Comparison of ENCODE assay signal across 10 cellular contexts in the genomic region with DNA sequence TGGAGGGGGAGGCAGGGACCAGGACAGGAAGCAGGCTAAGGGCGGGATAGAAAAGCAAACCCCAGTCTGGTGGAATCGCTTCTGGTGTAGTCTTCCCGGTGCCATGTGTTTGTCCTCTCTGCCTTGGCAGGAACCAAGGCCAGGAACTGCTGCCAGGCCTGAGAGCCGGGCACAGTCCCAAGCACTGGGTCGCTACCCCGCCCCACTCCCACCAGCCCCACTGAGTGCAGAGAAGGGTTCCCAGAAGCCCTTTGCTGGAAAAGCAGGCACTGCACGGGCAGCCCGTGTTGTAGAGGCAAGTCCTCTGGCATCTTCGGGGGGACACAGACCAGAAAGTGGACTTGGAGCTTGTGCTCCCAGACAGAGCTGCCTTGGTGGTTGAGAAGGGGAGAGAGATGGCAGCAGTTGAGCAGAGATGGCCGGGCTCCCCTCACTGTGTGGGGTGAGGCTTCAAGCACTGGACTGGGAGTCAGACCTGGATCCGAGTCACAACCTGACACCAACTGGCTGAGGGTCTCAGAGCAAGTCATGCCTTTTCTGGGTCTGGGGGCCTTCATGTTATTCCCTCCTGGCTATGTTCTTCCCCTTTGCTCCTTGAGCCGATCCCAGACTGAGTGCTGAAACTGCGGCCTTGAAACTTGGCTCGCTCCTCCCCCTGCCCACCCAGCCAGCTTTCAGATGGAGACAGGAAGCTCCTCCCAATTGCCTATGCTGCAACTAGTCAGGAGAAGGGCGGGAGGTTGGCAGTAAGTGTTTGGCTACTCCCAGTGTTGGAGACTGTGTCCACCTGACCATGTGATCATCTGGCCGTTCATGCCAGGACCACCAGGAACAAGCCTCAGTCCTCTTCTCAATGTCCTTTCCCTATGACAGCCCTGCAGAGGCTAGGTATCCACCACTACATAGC. TPM values are rescaled to one million over a fixed set of nuclear protein-coding genes. Genes with fewer than 3 reads are reported as not detected.
DNase-seq lines count a peak whose midpoint lies in the region; FAIRE-seq and TF ChIP-seq lines count a peak whose summit lies in the region.
"Had no signal": no experiment of that assay in that cellular context is flagged by ENCODE, and none has a peak within 500 bp of the region (broad histone marks: within the 10 kb centered on the region; RNA-seq: fewer than 3 reads in every experiment).

No MANE protein-coding gene starts in this region.

- H3K36me3 Mint-ChIP-seq in activated T-helper 1 cell treated with anti-CD3 and anti-CD28 coated beads, Interleukin-12 subunit alpha, Interleukin-12 subunit beta, Interleukin-2, Interleukin-4 antibody, amounts not matched to agents 30 ng/mL and 10 ng/mL and 1 ng/mL, durations not matched to agents 14 hours and 24 hours and 36 hours (ENCODE audit: low read depth), result peaks cover 7% of the 10 kb centered on the region

- H3K4me3 Mint-ChIP-seq in activated T-helper 1 cell treated with anti-CD3 and anti-CD28 coated beads, Interleukin-12 subunit alpha, Interleukin-12 subunit beta, Interleukin-2, Interleukin-4 antibody, amounts not matched to agents 30 ng/mL and 10 ng/mL and 1 ng/mL, durations not matched to agents 14 hours and 24 hours and 36 hours, result no peak overlapping the region
- H3K4me3 Mint-ChIP-seq: activated naive CD4-positive, alpha-beta T cell treated with anti-CD3 and anti-CD28 coated beads, Interleukin-2, amount 10 ng/mL, durations not matched to agents 7 days and 5 days had no signal

- intact Hi-C loops in esophagus muscularis mucosa (cut with DNase I), result no loop called here
- intact Hi-C loops in activated T-helper 1 cell treated with anti-CD3 and anti-CD28 coated beads, Interleukin-12 subunit alpha, Interleukin-12 subunit beta, Interleukin-2, Interleukin-4 antibody, amounts not matched to agents 30 ng/mL and 10 ng/mL and 1 ng/mL, durations not matched to agents 14 hours and 24 hours and 36 hours (cut with micrococcal nuclease), result no loop called here

- DNase-seq in NT2/D1 (ENCODE audit: low read depth, low spot score) (no peak), esophagus muscularis mucosa (ENCODE audit: extremely low spot score) (no peak), medulla oblongata (ENCODE audit: extremely low spot score) (peak; percentile 69), tibial nerve (ENCODE audit: low spot score in 2 of 2) (peak; percentile 18 to 25), activated T-cell treated with anti-CD3 and anti-CD28 coated beads for 4 hours (no peak), H54 (ENCODE audit: insufficient read length, low spot score) (no peak)
- no peak for DNase-seq in activated T-helper 1 cell treated with anti-CD3 and anti-CD28 coated beads, Interleukin-12 subunit alpha, Interleukin-12 subunit beta, Interleukin-2, Interleukin-4 antibody, amounts not matched to agents 30 ng/mL and 10 ng/mL and 1 ng/mL, durations not matched to agents 14 hours and 24 hours and 36 hours (ENCODE audit: low spot score)
- DNase-seq: activated naive CD4-positive, alpha-beta T cell treated with anti-CD3 and anti-CD28 coated beads, Interleukin-2, amount 10 ng/mL, durations not matched to agents 7 days and 5 days; NCI-H226 had no signal

- peak overlapping the region; percentile 52 to 74 (median 65) for H3K27ac ChIP-seq in esophagus muscularis mucosa (replicated peaks in 1 of 4)
- peak overlapping the region; percentile 35 to 86 (median 74) for H3K27ac ChIP-seq in tibial nerve

- TF ChIP-seq POLR2A in esophagus muscularis mucosa (IDR thresholded peaks at IDR 0.05; ENCODE audit: low read depth) (no peak), tibial nerve (IDR thresholded peaks at IDR 0.05) (no peak), H54 (IDR thresholded peaks at IDR 0.05; ENCODE audit: low read depth, low read length) (no peak)

- H3K4me3 ChIP-seq in NT2/D1 (ENCODE audit: insufficient read length, low read depth) (no peak overlapping the region), esophagus muscularis mucosa (peak overlapping the region in 3 of 4 donors; percentile 1 to 16 (median 14)), tibial nerve (peak overlapping the region in 1 of 4 donors; percentile 24)

- no peaks in the 10 kb centered on the region for H3K27me3 ChIP-seq in NT2/D1 (ENCODE audit: insufficient read depth, insufficient read length)
- H3K27me3 ChIP-seq in esophagus muscularis mucosa, result no peaks in the 10 kb centered on the region
- no peaks in the 10 kb centered on the region for H3K27me3 ChIP-seq in tibial nerve

- peaks cover 11% of the 10 kb centered on the region for H3K4me1 Mint-ChIP-seq in activated T-helper 1 cell treated with anti-CD3 and anti-CD28 coated beads, Interleukin-12 subunit alpha, Interleukin-12 subunit beta, Interleukin-2, Interleukin-4 antibody, amounts not matched to agents 30 ng/mL and 10 ng/mL and 1 ng/mL, durations not matched to agents 14 hours and 24 hours and 36 hours (ENCODE audit: low read depth)
- H3K4me1 Mint-ChIP-seq: activated naive CD4-positive, alpha-beta T cell treated with anti-CD3 and anti-CD28 coated beads, Interleukin-2, amount 10 ng/mL, durations not matched to agents 7 days and 5 days had no signal

- no peaks in the 10 kb centered on the region for H3K27me3 Mint-ChIP-seq in activated T-helper 1 cell treated with anti-CD3 and anti-CD28 coated beads, Interleukin-12 subunit alpha, Interleukin-12 subunit beta, Interleukin-2, Interleukin-4 antibody, amounts not matched to agents 30 ng/mL and 10 ng/mL and 1 ng/mL, durations not matched to agents 14 hours and 24 hours and 36 hours (ENCODE audit: insufficient read depth)
- H3K27me3 Mint-ChIP-seq: activated naive CD4-positive, alpha-beta T cell treated with anti-CD3 and anti-CD28 coated beads, Interleukin-2, amount 10 ng/mL, durations not matched to agents 7 days and 5 days had no signal

- H3K4me1 ChIP-seq in NT2/D1 (ENCODE audit: insufficient read depth, insufficient read length) (peaks cover 6% of the 10 kb centered on the region), esophagus muscularis mucosa (peaks cover 13 to 45% (median 22%) of the 10 kb centered on the region in 4 donors), tibial nerve (peaks cover 0 to 49% (median 5%) of the 10 kb centered on the region in 4 donors)

- FAIRE-seq in H54 (lab: Jason Lieb, UNC), result no peak
- FAIRE-seq: G401.6 had no signal

- H3K27ac Mint-ChIP-seq in activated T-helper 1 cell treated with anti-CD3 and anti-CD28 coated beads, Interleukin-12 subunit alpha, Interleukin-12 subunit beta, Interleukin-2, Interleukin-4 antibody, amounts not matched to agents 30 ng/mL and 10 ng/mL and 1 ng/mL, durations not matched to agents 14 hours and 24 hours and 36 hours, result no peak overlapping the region
- H3K27ac Mint-ChIP-seq: activated naive CD4-positive, alpha-beta T cell treated with anti-CD3 and anti-CD28 coated beads, Interleukin-2, amount 10 ng/mL, durations not matched to agents 7 days and 5 days had no signal

- peak overlapping the region; percentile 21 for H3K9ac ChIP-seq in NT2/D1 (ENCODE audit: insufficient read length, low read depth)

- TF ChIP-seq CTCF in esophagus muscularis mucosa (IDR thresholded peaks at IDR 0.05), result no peak
- TF ChIP-seq CTCF in tibial nerve (IDR thresholded peaks at IDR 0.05), result no peak

- H3K9me3 Mint-ChIP-seq in activated T-helper 1 cell treated with anti-CD3 and anti-CD28 coated beads, Interleukin-12 subunit alpha, Interleukin-12 subunit beta, Interleukin-2, Interleukin-4 antibody, amounts not matched to agents 30 ng/mL and 10 ng/mL and 1 ng/mL, durations not matched to agents 14 hours and 24 hours and 36 hours, result no peaks in the 10 kb centered on the region
- H3K9me3 Mint-ChIP-seq: activated naive CD4-positive, alpha-beta T cell treated with anti-CD3 and anti-CD28 coated beads, Interleukin-2, amount 10 ng/mL, durations not matched to agents 7 days and 5 days had no signal

- no peaks in the 10 kb centered on the region for H3K9me3 ChIP-seq in NT2/D1 (ENCODE audit: insufficient read depth, low read length)
- H3K9me3 ChIP-seq in esophagus muscularis mucosa, result no peaks in the 10 kb centered on the region
- H3K9me3 ChIP-seq in tibial nerve, result no peaks in the 10 kb centered on the region

- 51% methylated on average over 11 of the region's 16 CpGs for WGBS in esophagus muscularis mucosa
- 3 to 41% methylated on average over 4 to 13 of the region's 16 CpGs for WGBS in tibial nerve, 2 donors

- no peak for TF ChIP-seq EP300 in esophagus muscularis mucosa (IDR thresholded peaks at IDR 0.05)
- TF ChIP-seq EP300 in tibial nerve (IDR thresholded peaks at IDR 0.05), result peak in 1 of 2 donors; percentile 21

- no peaks in the 10 kb centered on the region for H3K36me3 ChIP-seq in NT2/D1 (ENCODE audit: insufficient read depth, insufficient read length, low read length)
- peaks cover 0 to 11% (median 0%) of the 10 kb centered on the region in 4 donors for H3K36me3 ChIP-seq in esophagus muscularis mucosa
- no peaks in the 10 kb centered on the region for H3K36me3 ChIP-seq in tibial nerve

RNA-seq across cellular contexts. Expression of a gene that starts 59.7 kb away (rescaled TPM):
- total RNA-seq in esophagus muscularis mucosa, result 10 to 100 TPM in 3 of 4 donors, 1 to 10 TPM in 1; 7.9 to 15.5 (median 11.4) TPM
- total RNA-seq in tibial nerve, result 10 to 100 TPM; 13.5 to 27.2 (median 17.8) TPM
- 24.1 and 24.3 TPM in 2 replicates for total RNA-seq in activated T-helper 1 cell treated with anti-CD3 and anti-CD28 coated beads, Interleukin-12 subunit alpha, Interleukin-12 subunit beta, Interleukin-2, Interleukin-4 antibody, amounts not matched to agents 30 ng/mL and 10 ng/mL and 1 ng/mL, durations not matched to agents 14 hours and 24 hours and 36 hours

Comparison
In these comparisons a context has a peak if more than half of its experiments do, and no peak if none do; other contexts are left out.
1. DNase-seq: peak in medulla oblongata (single experiment) and tibial nerve (2 of 2); none in NT2/D1 (single experiment), esophagus muscularis mucosa (single experiment), activated T-cell treated with anti-CD3 and anti-CD28 coated beads for 4 hours (single experiment), H54 (single experiment) and activated T-helper 1 cell treated with anti-CD3 and anti-CD28 coated beads, Interleukin-12 subunit alpha, Interleukin-12 subunit beta, Interleukin-2, Interleukin-4 antibody, amounts not matched to agents 30 ng/mL and 10 ng/mL and 1 ng/mL, durations not matched to agents 14 hours and 24 hours and 36 hours (single experiment).